Comparison of ENCODE assay signal across 8 cellular contexts in genomic region chr12:11822071-11822818, GRCh38.
DNase-seq lines count a peak whose midpoint lies in the region; TF ChIP-seq lines count a peak whose summit lies in the region.

No MANE protein-coding gene starts in this region.

- H3K36me3 ChIP-seq in ovary: no peaks in the 10 kb centered on the region

- no peaks in the 10 kb centered on the region for H3K27me3 ChIP-seq in ovary

- no peaks in the 10 kb centered on the region for H3K9me3 ChIP-seq in ovary

- H3K36me3 Mint-ChIP-seq in stimulated activated naive CD8-positive, alpha-beta T cell treated with anti-CD3 and anti-CD28 coated beads, Interleukin-15, Interleukin-2, amounts not matched to agents 100 ng/mL and 50 ng/mL, for 24 hours (ENCODE audit: low read depth): peaks cover 36% of the 10 kb centered on the region

- no peaks in the 10 kb centered on the region for H3K27me3 Mint-ChIP-seq in stimulated activated naive CD8-positive, alpha-beta T cell treated with anti-CD3 and anti-CD28 coated beads, Interleukin-15, Interleukin-2, amounts not matched to agents 100 ng/mL and 50 ng/mL, for 24 hours

- no peak for TF ChIP-seq EP300 in ovary (IDR thresholded peaks at IDR 0.05)

- DNase-seq in activated gamma-delta T cell treated with anti-CD3 and anti-CD28 coated beads, Interleukin-2, amount 50 U/mL, for 16 hours (ENCODE audit: low read depth): peak; percentile 25
- DNase-seq in activated gamma-delta T cell (lab: John Stamatoyannopoulos, UW): no peak
- peak; percentile 78 for DNase-seq in NAMALWA (ENCODE audit: low spot score)
- DNase-seq in activated T-helper 1 cell treated with Interleukin-2 at 50 U/mL for 16 hours (ENCODE audit: low read depth): peak; percentile 12
- DNase-seq in kidney glomerular epithelial cell (lab: John Stamatoyannopoulos, UW): peak; percentile 93
- DNase-seq in GOT3 (lab: John Stamatoyannopoulos, UW): no peak
- no peak for DNase-seq in ovary

- peaks cover 4% of the 10 kb centered on the region for H3K4me1 ChIP-seq in ovary (ENCODE audit: insufficient read depth)

- TF ChIP-seq POLR2A in ovary (IDR thresholded peaks at IDR 0.05): no peak

- no peaks in the 10 kb centered on the region for H3K9me3 Mint-ChIP-seq in stimulated activated naive CD8-positive, alpha-beta T cell treated with anti-CD3 and anti-CD28 coated beads, Interleukin-15, Interleukin-2, amounts not matched to agents 100 ng/mL and 50 ng/mL, for 24 hours

- WGBS in ovary, 3 donors: 72 to 78% (median 76%) methylated on average over 15 of the region's 15 CpGs

- peaks cover 42% of the 10 kb centered on the region for H3K4me1 Mint-ChIP-seq in stimulated activated naive CD8-positive, alpha-beta T cell treated with anti-CD3 and anti-CD28 coated beads, Interleukin-15, Interleukin-2, amounts not matched to agents 100 ng/mL and 50 ng/mL, for 24 hours (ENCODE audit: low read depth)

- intact Hi-C loops in ovary (cut with DNase I): no loop called here

- no peak overlapping the region for H3K27ac ChIP-seq in ovary

- H3K27ac Mint-ChIP-seq in stimulated activated naive CD8-positive, alpha-beta T cell treated with anti-CD3 and anti-CD28 coated beads, Interleukin-15, Interleukin-2, amounts not matched to agents 100 ng/mL and 50 ng/mL, for 24 hours: peak overlapping the region; percentile 78

- TF ChIP-seq CTCF in ovary (IDR thresholded peaks at IDR 0.05): no peak

- no peak overlapping the region for H3K4me3 ChIP-seq in ovary

- H3K4me3 Mint-ChIP-seq in stimulated activated naive CD8-positive, alpha-beta T cell treated with anti-CD3 and anti-CD28 coated beads, Interleukin-15, Interleukin-2, amounts not matched to agents 100 ng/mL and 50 ng/mL, for 24 hours: peak overlapping the region; percentile 21

Comparison
In these comparisons a context has a peak if more than half of its experiments do, and no peak if none do; other contexts are left out.
1. DNase-seq: peak in activated gamma-delta T cell treated with anti-CD3 and anti-CD28 coated beads, Interleukin-2, amount 50 U/mL, for 16 hours (single experiment), NAMALWA (single experiment), activated T-helper 1 cell treated with Interleukin-2 at 50 U/mL for 16 hours (single experiment) and kidney glomerular epithelial cell (single experiment); none in activated gamma-delta T cell (single experiment), GOT3 (single experiment) and ovary (0 of 5).